In the genomic region with DNA sequence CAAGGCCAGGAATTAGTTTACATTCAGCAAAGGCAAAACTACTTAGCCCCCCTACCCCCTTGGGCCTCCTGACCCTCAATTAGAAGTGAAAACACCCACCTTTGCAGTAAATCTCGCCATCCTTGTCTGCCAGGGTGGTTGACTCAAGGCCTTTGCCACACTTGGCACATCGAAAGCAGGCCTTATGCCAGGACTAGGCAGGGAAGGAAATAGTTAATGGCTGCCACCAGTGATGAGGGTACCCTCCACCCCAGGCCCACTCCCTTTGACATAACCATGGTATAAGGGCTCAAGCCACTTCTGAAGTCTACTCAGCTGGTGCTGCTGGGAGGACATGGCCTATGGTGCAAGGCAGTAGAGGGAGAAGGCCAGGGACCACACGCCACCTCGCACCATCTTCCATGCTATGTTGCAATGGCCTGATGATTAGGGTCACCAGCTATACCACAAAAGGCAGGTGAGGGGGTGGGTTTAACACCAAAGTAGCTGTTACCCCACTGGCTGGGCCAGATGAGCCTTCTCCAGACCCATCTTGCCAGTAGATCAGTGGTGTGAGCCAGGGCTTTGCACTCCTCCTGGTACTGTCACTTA, we compare ENCODE assay signal across 27 cellular contexts. TPM values are rescaled to one million over a fixed set of nuclear protein-coding genes. Genes with fewer than 3 reads are reported as not detected.
DNase-seq lines count a peak whose midpoint lies in the region; ATAC-seq and TF ChIP-seq lines count a peak whose summit lies in the region.
"Had no signal": no experiment of that assay in that cellular context is flagged by ENCODE, and none has a peak within 500 bp of the region (broad histone marks: within the 10 kb centered on the region; RNA-seq: fewer than 3 reads in every experiment).

No MANE protein-coding gene starts in this region.

- peak overlapping the region; percentile 49 for H3K27ac Mint-ChIP-seq in activated T-helper 17 cell treated with anti-CD3 and anti-CD28 coated beads, Interleukin-2, amount 50 U/mL, for 72 hours
- H3K27ac Mint-ChIP-seq: activated CD4-positive, alpha-beta memory T cell treated with anti-CD3 and anti-CD28 coated beads, Interleukin-2, amount 10 ng/mL, durations not matched to agents 7 days and 5 days; activated naive CD4-positive, alpha-beta T cell treated with anti-CD3 and anti-CD28 coated beads for 36 hours had no signal

- no peaks in the 10 kb centered on the region for H3K27me3 ChIP-seq in esophagus (ENCODE audit: control insufficient read depth in 1 of 2, insufficient read depth in 2 of 2, low read length in 2 of 2)
- H3K27me3 ChIP-seq in parathyroid adenoma (ENCODE audit: control insufficient read depth, insufficient read depth, low read length): no peaks in the 10 kb centered on the region
- H3K27me3 ChIP-seq in transverse colon: no peaks in the 10 kb centered on the region
- H3K27me3 ChIP-seq in adrenal gland: peaks cover 6% of the 10 kb centered on the region
- H3K27me3 ChIP-seq in left lung: peaks cover 0 to 12% of the 10 kb centered on the region in 2 donors

- H3K4me1 ChIP-seq in esophagus (ENCODE audit: control insufficient read depth in 2 of 2, insufficient read depth in 2 of 2, low read length in 1 of 2) (peaks cover 7 to 14% of the 10 kb centered on the region in 2 donors), parathyroid adenoma (peaks cover 33% of the 10 kb centered on the region), transverse colon (peaks cover 22 to 45% (median 40%) of the 10 kb centered on the region in 4 donors), adrenal gland (replicated peaks in 1 of 2) (peaks cover 26 to 45% of the 10 kb centered on the region in 2 donors), left lung (peaks cover 24 to 53% of the 10 kb centered on the region in 2 donors)

- DNase-seq in transverse colon (no peak), retina (no peak), adrenal gland (no peak), left lung (no peak)
- DNase-seq: activated CD4-positive, alpha-beta memory T cell treated with anti-CD3 and anti-CD28 coated beads, Interleukin-2, amount 10 ng/mL, durations not matched to agents 7 days and 5 days; activated CD4-positive, CD25-positive, alpha-beta regulatory T cell; activated naive CD4-positive, alpha-beta T cell treated with anti-CD3 and anti-CD28 coated beads for 36 hours; activated T-cell treated with anti-CD3 and anti-CD28 coated beads, Interleukin-2, amount 50 U/mL, for 1 hour; aorta; CD4-positive, alpha-beta memory T cell; DMS 273 treated with DMSO at 0.1 percent for 48 hours; effector CD8-positive, alpha-beta T cell; GOT3; left cardiac atrium; midbrain; NCI-H1092; NCI-H1930; NCI-H2227 treated with DMSO at 0.1 percent for 48 hours; NCI-H748 treated with DMSO at 0.1 percent for 48 hours; psoas muscle; small intestine; stimulated activated CD4-positive, alpha-beta T cell treated with anti-CD3 and anti-CD28 coated beads, Interleukin-2, amount 100 ng/mL, for 48 hours; stimulated activated naive CD4-positive, alpha-beta T cell treated with Interleukin-2 at 50 U/mL for 16 hours had no signal

- no peaks in the 10 kb centered on the region for H3K27me3 Mint-ChIP-seq in activated T-helper 17 cell treated with anti-CD3 and anti-CD28 coated beads, Interleukin-2, amount 50 U/mL, for 72 hours

- H3K4me2 ChIP-seq in parathyroid adenoma (ENCODE audit: low read length): no peak overlapping the region

- TF ChIP-seq CTCF in parathyroid adenoma (IDR thresholded peaks at IDR 0.05): no peak
- no peak for TF ChIP-seq CTCF in transverse colon (IDR thresholded peaks at IDR 0.05)
- TF ChIP-seq CTCF in adrenal gland (IDR thresholded peaks at IDR 0.05): no peak
- TF ChIP-seq CTCF in left lung (IDR thresholded peaks at IDR 0.05): no peak

- no peak overlapping the region for H3K4me3 Mint-ChIP-seq in activated T-helper 17 cell treated with anti-CD3 and anti-CD28 coated beads, Interleukin-2, amount 50 U/mL, for 72 hours
- H3K4me3 Mint-ChIP-seq: activated CD4-positive, alpha-beta memory T cell treated with anti-CD3 and anti-CD28 coated beads, Interleukin-2, amount 10 ng/mL, durations not matched to agents 7 days and 5 days; activated naive CD4-positive, alpha-beta T cell treated with anti-CD3 and anti-CD28 coated beads for 36 hours; CD4-positive, alpha-beta memory T cell; neural crest cell had no signal

- no peak for TF ChIP-seq EP300 in transverse colon (IDR thresholded peaks at IDR 0.05; ENCODE audit: low read depth)

- ATAC-seq in activated T-helper 17 cell treated with anti-CD3 and anti-CD28 coated beads, Interleukin-2, amount 50 U/mL, for 72 hours (replicated peaks): no peak
- ATAC-seq in left lung: no peak
- ATAC-seq: psoas muscle had no signal

- H3K36me3 Mint-ChIP-seq in activated T-helper 17 cell treated with anti-CD3 and anti-CD28 coated beads, Interleukin-2, amount 50 U/mL, for 72 hours (ENCODE audit: low read depth): peaks cover 19% of the 10 kb centered on the region

- H3K4me1 Mint-ChIP-seq in activated T-helper 17 cell treated with anti-CD3 and anti-CD28 coated beads, Interleukin-2, amount 50 U/mL, for 72 hours: peaks cover 5% of the 10 kb centered on the region

- H3K9me3 ChIP-seq in esophagus (ENCODE audit: control insufficient read depth in 2 of 2, insufficient read depth in 1 of 2, low read depth in 1 of 2, low read length in 1 of 2): no peaks in the 10 kb centered on the region
- no peaks in the 10 kb centered on the region for H3K9me3 ChIP-seq in parathyroid adenoma (ENCODE audit: control insufficient read depth, low read length)
- no peaks in the 10 kb centered on the region for H3K9me3 ChIP-seq in transverse colon
- H3K9me3 ChIP-seq in adrenal gland (replicated peaks in 1 of 3): no peaks in the 10 kb centered on the region
- no peaks in the 10 kb centered on the region for H3K9me3 ChIP-seq in left lung
- H3K9me3 ChIP-seq: psoas muscle had no signal

- TF ChIP-seq POLR2A in transverse colon (IDR thresholded peaks at IDR 0.05): no peak
- TF ChIP-seq POLR2A in adrenal gland (IDR thresholded peaks at IDR 0.05): no peak

- H3K9me3 Mint-ChIP-seq in activated T-helper 17 cell treated with anti-CD3 and anti-CD28 coated beads, Interleukin-2, amount 50 U/mL, for 72 hours: no peaks in the 10 kb centered on the region
- H3K9me3 Mint-ChIP-seq: activated CD4-positive, alpha-beta memory T cell treated with anti-CD3 and anti-CD28 coated beads, Interleukin-2, amount 10 ng/mL, durations not matched to agents 7 days and 5 days; activated naive CD4-positive, alpha-beta T cell treated with anti-CD3 and anti-CD28 coated beads for 36 hours; neural crest cell had no signal

- H3K36me3 ChIP-seq in esophagus (ENCODE audit: control insufficient read depth in 2 of 2, insufficient read depth in 2 of 2, low read length in 1 of 2) (peaks cover 11 to 33% of the 10 kb centered on the region in 2 donors), parathyroid adenoma (ENCODE audit: control insufficient read depth, insufficient read depth, low read length) (no peaks in the 10 kb centered on the region), transverse colon (peaks cover 0 to 45% (median 6%) of the 10 kb centered on the region in 4 donors), adrenal gland (replicated peaks in 1 of 2) (peaks cover 0 to 40% of the 10 kb centered on the region in 2 donors), left lung (peaks cover 0 to 74% of the 10 kb centered on the region in 2 donors)

- in situ Hi-C loops in transverse colon (cut with MboI; ENCODE audit: low pct_ligation_motif_present in 1 of 4, low pct_unique_long_range_greater_than_20kb in 1 of 4, low sequenced_read_pairs in 3 of 4): no loop called here

- no peak overlapping the region for H2AFZ ChIP-seq in parathyroid adenoma

- 86 to 87% methylated on average over 4 of the region's 4 CpGs for WGBS in esophagus, 2 donors
- WGBS in transverse colon (ENCODE audit: low coverage in 1 of 2), 2 donors: 89% methylated on average over 4 of the region's 4 CpGs; no CpG with 5 or more reads in 1 of the 2 donors
- WGBS in adrenal gland, 4 donors: 85 to 100% (median 93%) methylated on average over 3 to 4 of the region's 4 CpGs

- no peak overlapping the region for H3K4me3 ChIP-seq in esophagus (ENCODE audit: low read depth in 1 of 2, low read length in 2 of 2)
- no peak overlapping the region for H3K4me3 ChIP-seq in parathyroid adenoma (ENCODE audit: low read depth, low read length)
- H3K4me3 ChIP-seq in transverse colon: no peak overlapping the region
- H3K4me3 ChIP-seq in adrenal gland: no peak overlapping the region
- no peak overlapping the region for H3K4me3 ChIP-seq in left lung
- H3K4me3 ChIP-seq: psoas muscle had no signal

- H3K9ac ChIP-seq in parathyroid adenoma: no peak overlapping the region

- intact Hi-C loops in transverse colon (cut with DNase I; ENCODE audit: low total_unique reads): no loop called here
- intact Hi-C loops in adrenal gland (cut with DNase I): no loop called here
- intact Hi-C loops in left lung (cut with DNase I): no loop called here

- H3K27ac ChIP-seq in esophagus (ENCODE audit: low read depth in 2 of 2, low read length in 1 of 2) (peak overlapping the region; percentile 24 to 66), parathyroid adenoma (peak overlapping the region; percentile 75), transverse colon (peak overlapping the region; percentile 28 to 97 (median 94)), adrenal gland (peak overlapping the region in 1 of 5 donors; percentile 62), left lung (peak overlapping the region in 1 of 2 donors; percentile 28)
- H3K27ac ChIP-seq: psoas muscle had no signal

- H3K79me2 ChIP-seq in parathyroid adenoma: no peaks in the 10 kb centered on the region

RNA-seq across cellular contexts. Expression of a gene that starts 16.3 kb away (rescaled TPM):
- 10 to 100 TPM in 1 of 2 donors, 1 to 10 TPM in 1; 9.4 to 21.0 TPM for total RNA-seq in activated T-helper 17 cell treated with anti-CD3 and anti-CD28 coated beads, Interleukin-2, amount 50 U/mL, for 72 hours
- polyA plus RNA-seq in esophagus (10 to 100 TPM; 40.4 to 76.9 TPM), adrenal gland (10 to 100 TPM in 2 of 3 donors, 1 to 10 TPM in 1; 2.1 to 30.7 (median 30.4) TPM)
- total RNA-seq in transverse colon (10 to 100 TPM; 19.4 to 47.6 (median 31.5) TPM), adrenal gland (10 to 100 TPM; 14.5 to 64.7 (median 30.6) TPM), left lung (10 to 100 TPM; 46.8 to 82.7 TPM)

RNA-seq across cellular contexts. Expression of a gene that starts 21.6 kb away (rescaled TPM):
- 10 to 100 TPM; 25.0 to 51.1 TPM for total RNA-seq in activated T-helper 17 cell treated with anti-CD3 and anti-CD28 coated beads, Interleukin-2, amount 50 U/mL, for 72 hours
- polyA plus RNA-seq in esophagus (100 to 1,000 TPM; 174 to 333 TPM), adrenal gland (100 to 1,000 TPM in 2 of 3 donors, 10 to 100 TPM in 1; 85.6 to 159 (median 156) TPM)
- total RNA-seq in transverse colon (1,000 to 10,000 TPM in 2 of 4 donors, 100 to 1,000 TPM in 2; 697 to 1,474 (median 915) TPM), adrenal gland (100 to 1,000 TPM in 5 of 8 donors, 10 to 100 TPM in 3; 67.6 to 470 (median 200) TPM), left lung (100 to 1,000 TPM; 216 to 235 TPM)

RNA-seq across cellular contexts. Expression of a gene that starts 53.6 kb away (rescaled TPM):
- total RNA-seq in activated T-helper 17 cell treated with anti-CD3 and anti-CD28 coated beads, Interleukin-2, amount 50 U/mL, for 72 hours: 1 to 10 TPM in 1 of 2 donors, under 1 TPM in 1; 0.28 to 1.3 TPM
- polyA plus RNA-seq in esophagus (1 to 10 TPM; 3.9 to 4.6 TPM), adrenal gland (10 to 100 TPM in 1 of 3 donors, 1 to 10 TPM in 2; 3.0 to 11.3 (median 4.4) TPM)
- total RNA-seq in transverse colon (10 to 100 TPM; 13.0 to 40.6 (median 16.9) TPM), adrenal gland (10 to 100 TPM; 12.4 to 21.9 (median 17.1) TPM), left lung (10 to 100 TPM; 37.9 to 41.5 TPM)

Comparison
In these comparisons a context has a peak if more than half of its experiments do, and no peak if none do; other contexts are left out.
1. RNA of a gene that starts 53.6 kb away (total RNA-seq): 37.9 to 41.5 TPM in left lung, 12.4 to 21.9 TPM in adrenal gland and 13.0 to 40.6 TPM in transverse colon; 0.28 to 1.3 TPM in activated T-helper 17 cell treated with anti-CD3 and anti-CD28 coated beads, Interleukin-2, amount 50 U/mL, for 72 hours; every median in the first group is over 4 times any median in the second.